15 cellular contexts compared by ENCODE assay signal in the genomic region with DNA sequence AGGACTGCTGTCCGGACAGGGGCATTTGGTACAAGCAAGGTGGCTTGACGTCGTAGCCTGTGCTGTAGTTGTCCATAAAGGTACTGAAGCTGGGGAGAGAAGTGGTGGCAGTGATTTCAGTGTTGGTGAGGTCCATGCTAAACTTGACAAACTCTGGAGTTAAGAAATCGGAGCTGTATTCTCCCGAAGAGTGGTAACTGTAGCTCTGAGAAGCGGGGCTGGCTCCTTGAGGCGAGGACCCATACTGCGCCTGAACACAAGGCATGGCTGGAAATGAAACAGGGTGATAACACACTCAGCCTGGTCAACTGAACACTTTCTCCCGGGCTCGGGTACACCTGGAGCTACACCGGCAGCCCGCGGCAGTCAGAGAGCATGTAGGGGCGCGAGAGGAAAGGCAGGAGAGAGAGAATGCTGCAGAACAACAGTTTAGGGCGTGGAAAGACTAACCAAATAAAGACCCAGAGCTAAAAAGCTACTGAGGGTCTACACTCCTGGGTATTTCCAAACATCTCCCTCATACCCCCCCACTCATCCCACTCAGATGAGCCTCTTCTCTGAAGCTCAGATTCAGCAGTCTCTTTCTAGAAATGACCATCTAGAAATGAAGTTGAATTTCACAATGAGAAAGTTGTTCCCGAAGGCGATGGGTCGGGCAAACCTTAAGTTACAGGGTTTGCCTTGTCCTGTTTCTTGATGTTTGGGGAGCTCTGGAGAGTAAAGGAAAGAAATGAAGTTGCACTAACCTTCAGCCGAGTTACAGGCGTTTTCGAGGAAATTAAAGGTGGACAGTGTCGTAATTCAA. TPM values are rescaled to one million over a fixed set of nuclear protein-coding genes. Genes with fewer than 3 reads are reported as not detected.
DNase-seq lines count a peak whose midpoint lies in the region; ATAC-seq, FAIRE-seq and TF ChIP-seq lines count a peak whose summit lies in the region.
"Had no signal": no experiment of that assay in that cellular context is flagged by ENCODE, and none has a peak within 500 bp of the region (broad histone marks: within the 10 kb centered on the region; RNA-seq: fewer than 3 reads in every experiment).

No MANE protein-coding gene starts in this region.

- peaks cover 47% of the 10 kb centered on the region for H3K4me1 Mint-ChIP-seq in activated B cell treated with CpG ODN at 0.5 μM for 24 hours
- H3K4me1 Mint-ChIP-seq in stimulated activated memory B cell treated with anti-CD40 and anti-IgM and Interleukin-4, amounts not matched to agents 10 μg/mL and 1 μg/mL and 100 μg/mL, for 72 hours = peaks cover 52% of the 10 kb centered on the region

- no peaks in the 10 kb centered on the region for H3K36me3 ChIP-seq in iPS-15b (ENCODE audit: control insufficient read depth, insufficient read depth, low read length)

- H3K27me3 Mint-ChIP-seq in activated B cell treated with CpG ODN at 0.5 μM for 24 hours = peaks cover 45% of the 10 kb centered on the region
- peaks cover 34% of the 10 kb centered on the region for H3K27me3 Mint-ChIP-seq in stimulated activated memory B cell treated with anti-CD40 and anti-IgM and Interleukin-4, amounts not matched to agents 10 μg/mL and 1 μg/mL and 100 μg/mL, for 72 hours

- H3K4me1 ChIP-seq in iPS-15b (ENCODE audit: control insufficient read depth, insufficient read depth, low read length) = peaks cover 16% of the 10 kb centered on the region

- no peak for FAIRE-seq in GM12891 (lab: Jason Lieb, UNC)
- FAIRE-seq: small intestine had no signal

- H3K27me3 ChIP-seq in iPS-15b (ENCODE audit: control insufficient read depth, insufficient read depth, low read length) = peaks cover 78% of the 10 kb centered on the region
- H3K27me3 ChIP-seq: testis had no signal

- CTCF ChIA-PET in activated B cell treated with CpG ODN at 0.5 μM for 24 hours (lab: Charles Lee) = interaction anchor here (2.8 kb wide), 1 partner anchor 260 kb away, joined by 11 read pairs; no protein-coding TSS in a partner anchor

- peak; percentile 55 for DNase-seq in activated T-cell treated with anti-CD3 and anti-CD28 coated beads, Interleukin-2, amount 50 U/mL, for 1 hour
- DNase-seq in activated T-cell treated with anti-CD3 and anti-CD28 coated beads, Interleukin-2, amount 50 U/mL, for 48 hours = no peak
- DNase-seq in activated B cell treated with CpG ODN at 0.5 μM for 24 hours (no peak), GM12891 (ENCODE audit: insufficient read length, low spot score) (no peak), middle frontal gyrus (ENCODE audit: extremely low spot score, low spot score) (no peak)
- DNase-seq: left ventricle myocardium superior, NCI-H1694 treated with DMSO at 0.1 percent for 48 hours, NCI-H526, nucleus accumbens, small intestine, testis had no signal

- H3K9ac ChIP-seq in iPS-15b (ENCODE audit: low read depth, low read length) = no peak overlapping the region

- POLR2A ChIA-PET in activated B cell treated with CpG ODN at 0.5 μM for 24 hours (lab: Charles Lee) = interaction anchor here (0.6 to 7.4 kb wide), 3 partner anchors 13 to 1092 kb away, joined by 3 to 120 read pairs (median 6); no protein-coding TSS in a partner anchor

- no peak for TF ChIP-seq POLR2A in GM18505 (IDR thresholded peaks at IDR 0.05; ENCODE audit: borderline replicate concordance, extremely low read depth, insufficient read depth, insufficient read length)
- no peak for TF ChIP-seq POLR2A in GM12891 (IDR thresholded peaks at IDR 0.05; ENCODE audit: low read depth, low read length)

- intact Hi-C loops in activated B cell treated with CpG ODN at 0.5 μM for 24 hours (cut with micrococcal nuclease) = loop anchor here (5.0 to 10.0 kb wide), 3 partner anchors 955 to 1547 kb away; a partner anchor contains a TSS

- no peak for TF ChIP-seq CTCF in activated B cell treated with CpG ODN at 0.5 μM for 24 hours (IDR thresholded peaks at IDR 0.05)

- H3K27ac Mint-ChIP-seq in activated B cell treated with CpG ODN at 0.5 μM for 24 hours = no peak overlapping the region
- peak overlapping the region; percentile 36 for H3K27ac Mint-ChIP-seq in stimulated activated memory B cell treated with anti-CD40 and anti-IgM and Interleukin-4, amounts not matched to agents 10 μg/mL and 1 μg/mL and 100 μg/mL, for 72 hours

- no peaks in the 10 kb centered on the region for H3K9me3 ChIP-seq in iPS-15b (ENCODE audit: control insufficient read depth, insufficient read depth, low read length)
- H3K9me3 ChIP-seq: testis had no signal

- H3K4me3 ChIP-seq in iPS-15b (ENCODE audit: low read depth, low read length) = peak overlapping the region; percentile 67
- H3K4me3 ChIP-seq: testis had no signal

- ATAC-seq in activated B cell treated with CpG ODN at 0.5 μM for 24 hours (ENCODE audit: low read depth) (no peak), GM18505 (IDR thresholded peaks at IDR 0.05; ENCODE audit: unreplicated experiment) (no peak)
- ATAC-seq in stimulated activated memory B cell treated with anti-CD40 and anti-IgM and Interleukin-4, amounts not matched to agents 10 μg/mL and 1 μg/mL and 100 μg/mL, for 72 hours = no peak
- ATAC-seq: left ventricle myocardium superior, Panc1 had no signal

- H3K36me3 Mint-ChIP-seq in activated B cell treated with CpG ODN at 0.5 μM for 24 hours (ENCODE audit: low read depth) = peaks cover 75% of the 10 kb centered on the region
- peaks cover 56% of the 10 kb centered on the region for H3K36me3 Mint-ChIP-seq in stimulated activated memory B cell treated with anti-CD40 and anti-IgM and Interleukin-4, amounts not matched to agents 10 μg/mL and 1 μg/mL and 100 μg/mL, for 72 hours

- H3K9me3 Mint-ChIP-seq in activated B cell treated with CpG ODN at 0.5 μM for 24 hours = no peaks in the 10 kb centered on the region
- H3K9me3 Mint-ChIP-seq in stimulated activated memory B cell treated with anti-CD40 and anti-IgM and Interleukin-4, amounts not matched to agents 10 μg/mL and 1 μg/mL and 100 μg/mL, for 72 hours = no peaks in the 10 kb centered on the region

- peak overlapping the region; percentile 91 for H3K4me3 Mint-ChIP-seq in activated B cell treated with CpG ODN at 0.5 μM for 24 hours
- peak overlapping the region; percentile 63 for H3K4me3 Mint-ChIP-seq in stimulated activated memory B cell treated with anti-CD40 and anti-IgM and Interleukin-4, amounts not matched to agents 10 μg/mL and 1 μg/mL and 100 μg/mL, for 72 hours

TF ChIP-seq in GM12891, 5 proteins besides CTCF, POLR2A, EP300 and RAD21:
- no peak for TF ChIP-seq TAF1 (IDR thresholded peaks at IDR 0.05; ENCODE audit: low read depth, low read length)
- no peak for TF ChIP-seq SPI1 (IDR thresholded peaks at IDR 0.05; ENCODE audit: low read depth, low read length)
- no peak for TF ChIP-seq POLR2AphosphoS5 (IDR thresholded peaks at IDR 0.05; ENCODE audit: low read depth, low read length)
- no peak for TF ChIP-seq PAX5 (IDR thresholded peaks at IDR 0.05; ENCODE audit: insufficient read depth, low read length, severe bottlenecking)
- no peak for TF ChIP-seq POU2F2 (IDR thresholded peaks at IDR 0.05; ENCODE audit: low read depth, low read length)

RNA-seq across cellular contexts. Expression of a gene that starts 2.4 kb away (rescaled TPM):
- total RNA-seq in activated B cell treated with CpG ODN at 0.5 μM for 24 hours = 6.7 and 7.5 TPM in 2 replicates
- polyA plus RNA-seq in GM12891 (2012; ENCODE audit: low read depth, missing spikeins) = 2.4 TPM
